Comparison of ENCODE assay signal across 9 cellular contexts in the genomic region with DNA sequence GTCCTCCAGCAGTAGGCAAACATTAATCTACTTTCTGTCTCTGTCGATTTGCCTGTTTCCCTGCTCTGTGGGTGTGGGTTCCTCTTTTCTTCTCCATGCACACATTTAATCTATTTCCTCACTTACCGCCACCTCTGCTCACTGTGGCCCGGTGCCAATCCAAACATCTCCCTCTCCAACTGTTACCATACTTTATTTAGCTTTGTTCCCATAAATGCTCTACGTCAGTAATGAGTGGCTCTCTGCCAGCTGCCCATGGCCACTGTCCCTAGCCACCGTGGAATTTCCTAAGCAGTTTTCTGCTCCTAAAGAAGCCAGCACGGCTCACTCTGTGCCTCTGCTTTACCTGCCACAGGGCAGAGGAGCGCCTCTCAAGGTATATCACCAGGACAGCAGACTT. TPM values are rescaled to one million over a fixed set of nuclear protein-coding genes. Genes with fewer than 3 reads are reported as not detected.
A peak's percentile ranks its signal among the peaks of the same experiment; 100 is the strongest.
DNase-seq lines count a peak whose midpoint lies in the region; ATAC-seq and TF ChIP-seq lines count a peak whose summit lies in the region.
"Had no signal": no experiment of that assay in that cellular context is flagged by ENCODE, and none has a peak within 500 bp of the region (broad histone marks: within the 10 kb centered on the region; RNA-seq: fewer than 3 reads in every experiment).

No MANE protein-coding gene starts in this region.

- H3K4me3 Mint-ChIP-seq in stimulated activated memory B cell treated with anti-CD40 and anti-IgM and Interleukin-4, amounts not matched to agents 10 μg/mL and 1 μg/mL and 100 μg/mL, for 72 hours = peak overlapping the region; percentile 57
- H3K4me3 Mint-ChIP-seq: CD4-positive, CD25-positive, alpha-beta regulatory T cell had no signal

- peak; percentile 79 for ATAC-seq in GM21529 (IDR thresholded peaks at IDR 0.05; ENCODE audit: unreplicated experiment)
- peak; percentile 72 to 94 (median 84) for ATAC-seq in heart right ventricle
- ATAC-seq in stimulated activated memory B cell treated with anti-CD40 and anti-IgM and Interleukin-4, amounts not matched to agents 10 μg/mL and 1 μg/mL and 100 μg/mL, for 72 hours = peak; percentile 88

- intact Hi-C loops in heart right ventricle (cut with DNase I) = no loop called here

- peaks cover 11% of the 10 kb centered on the region for H3K4me1 Mint-ChIP-seq in stimulated activated memory B cell treated with anti-CD40 and anti-IgM and Interleukin-4, amounts not matched to agents 10 μg/mL and 1 μg/mL and 100 μg/mL, for 72 hours
- H3K4me1 Mint-ChIP-seq: CD4-positive, CD25-positive, alpha-beta regulatory T cell had no signal

- peak overlapping the region in 8 of 10 donors; percentile 35 to 52 (median 46) for H3K27ac ChIP-seq in heart right ventricle

- no peaks in the 10 kb centered on the region for H3K27me3 Mint-ChIP-seq in stimulated activated memory B cell treated with anti-CD40 and anti-IgM and Interleukin-4, amounts not matched to agents 10 μg/mL and 1 μg/mL and 100 μg/mL, for 72 hours

- H3K9me3 ChIP-seq in heart right ventricle = no peaks in the 10 kb centered on the region

- no peaks in the 10 kb centered on the region for H3K36me3 Mint-ChIP-seq in stimulated activated memory B cell treated with anti-CD40 and anti-IgM and Interleukin-4, amounts not matched to agents 10 μg/mL and 1 μg/mL and 100 μg/mL, for 72 hours
- H3K36me3 Mint-ChIP-seq: CD4-positive, CD25-positive, alpha-beta regulatory T cell had no signal

- no peaks in the 10 kb centered on the region for H3K36me3 ChIP-seq in heart right ventricle

- no peaks in the 10 kb centered on the region for H3K9me3 Mint-ChIP-seq in stimulated activated memory B cell treated with anti-CD40 and anti-IgM and Interleukin-4, amounts not matched to agents 10 μg/mL and 1 μg/mL and 100 μg/mL, for 72 hours

- H3K27me3 ChIP-seq in heart right ventricle = no peaks in the 10 kb centered on the region

- peak; percentile 88 for DNase-seq in A172 (ENCODE audit: low spot score)
- DNase-seq in NCI-H1436 (lab: John Stamatoyannopoulos, UW) = peak; percentile 88
- DNase-seq in SW480 (ENCODE audit: low spot score) = peak; percentile 32
- DNase-seq in heart right ventricle = peak; percentile 79 to 91
- no peak for DNase-seq in GM19238 (ENCODE audit: insufficient read length, low spot score)
- DNase-seq in SK-N-DZ (ENCODE audit: low spot score) = no peak
- DNase-seq: CD4-positive, CD25-positive, alpha-beta regulatory T cell had no signal

- H3K4me1 ChIP-seq in heart right ventricle = peaks cover 0 to 20% (median 14%) of the 10 kb centered on the region in 9 donors

- peak overlapping the region in 9 of 10 donors; percentile 4 to 31 (median 17) for H3K4me3 ChIP-seq in heart right ventricle

- H3K27ac Mint-ChIP-seq in stimulated activated memory B cell treated with anti-CD40 and anti-IgM and Interleukin-4, amounts not matched to agents 10 μg/mL and 1 μg/mL and 100 μg/mL, for 72 hours = peak overlapping the region; percentile 33
- H3K27ac Mint-ChIP-seq: CD4-positive, CD25-positive, alpha-beta regulatory T cell had no signal

- 6 to 9% methylated on average over 7 of the region's 7 CpGs for WGBS in heart right ventricle, 2 donors

- no peak for TF ChIP-seq CTCF in heart right ventricle (IDR thresholded peaks at IDR 0.05)

RNA-seq across cellular contexts. Expression of gene GOLPH3, which starts 19.5 kb away (rescaled TPM):
- total RNA-seq in A172 (2014; rRNA removed; shearing (Covaris generic)) = 68.9 and 80.1 TPM in 2 replicates
- total RNA-seq in heart right ventricle = 10 to 100 TPM; 33.7 to 69.5 (median 40.4) TPM
- polyA plus RNA-seq in heart right ventricle = 10 to 100 TPM; 23.2 to 29.1 TPM
- 44.8 and 59.6 TPM in 2 replicates for polyA plus RNA-seq in SK-N-DZ (2014; cell fraction: cytosol; rRNA removed)
- polyA plus RNA-seq in SK-N-DZ (2014; cell fraction: nucleus; rRNA removed) = 14.6 and 26.1 TPM in 2 replicates

Comparison
In these comparisons a context has a peak if more than half of its experiments do, and no peak if none do; other contexts are left out.
1. DNase-seq: peak in A172 (single experiment), NCI-H1436 (single experiment), SW480 (single experiment) and heart right ventricle (2 of 2); none in GM19238 (single experiment) and SK-N-DZ (single experiment).
2. Peak in every context shown above with its lines, with median percentiles within 50 percentile points of each other: ATAC-seq.